1 cellular context compared by ENCODE assay signal in the genomic region with DNA sequence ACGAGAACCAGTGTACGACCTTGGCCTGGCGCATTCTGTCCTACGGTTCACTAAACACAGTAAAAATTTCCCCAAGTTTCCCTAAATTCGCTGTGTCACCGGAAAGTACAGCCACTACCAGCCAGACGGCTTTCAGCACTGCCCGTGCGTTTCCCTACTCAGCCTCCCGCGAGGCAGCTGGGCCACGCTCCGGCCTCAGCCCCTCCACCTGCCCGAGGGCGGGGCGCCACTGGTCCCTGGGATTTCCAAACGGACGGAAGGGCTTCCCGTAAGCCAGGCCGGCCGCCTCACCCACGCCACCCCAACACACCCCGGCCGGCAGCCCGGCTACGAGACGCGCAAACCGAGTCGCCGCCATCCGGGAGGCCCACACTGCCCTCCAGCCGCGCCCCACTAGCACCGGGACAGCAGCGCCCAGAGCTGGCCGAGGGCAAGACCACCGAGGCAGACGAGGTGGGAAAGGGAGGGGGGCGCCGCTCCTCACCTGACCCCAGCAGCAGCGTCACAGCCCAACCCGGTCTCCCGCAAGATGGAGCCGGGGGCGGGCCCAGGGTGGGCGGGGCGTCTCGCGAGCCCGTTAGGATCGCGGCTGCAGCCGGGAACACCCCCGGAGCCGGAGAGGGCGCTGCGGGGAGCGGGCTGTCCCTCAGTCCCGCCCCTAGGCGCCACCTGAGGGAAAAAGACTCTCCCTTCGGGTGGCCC.
TF ChIP-seq lines count a peak whose summit lies in the region.

A gene (minus strand): TSS at position 531 of the 702 bp plus-strand sequence. CDS start 13,202 bp downstream, outside the sequence.

TF ChIP-seq in K562, 482 proteins besides CTCF, POLR2A, EP300 and RAD21 (continued from another document and continues in another):
- TF ChIP-seq, protein P1, sequence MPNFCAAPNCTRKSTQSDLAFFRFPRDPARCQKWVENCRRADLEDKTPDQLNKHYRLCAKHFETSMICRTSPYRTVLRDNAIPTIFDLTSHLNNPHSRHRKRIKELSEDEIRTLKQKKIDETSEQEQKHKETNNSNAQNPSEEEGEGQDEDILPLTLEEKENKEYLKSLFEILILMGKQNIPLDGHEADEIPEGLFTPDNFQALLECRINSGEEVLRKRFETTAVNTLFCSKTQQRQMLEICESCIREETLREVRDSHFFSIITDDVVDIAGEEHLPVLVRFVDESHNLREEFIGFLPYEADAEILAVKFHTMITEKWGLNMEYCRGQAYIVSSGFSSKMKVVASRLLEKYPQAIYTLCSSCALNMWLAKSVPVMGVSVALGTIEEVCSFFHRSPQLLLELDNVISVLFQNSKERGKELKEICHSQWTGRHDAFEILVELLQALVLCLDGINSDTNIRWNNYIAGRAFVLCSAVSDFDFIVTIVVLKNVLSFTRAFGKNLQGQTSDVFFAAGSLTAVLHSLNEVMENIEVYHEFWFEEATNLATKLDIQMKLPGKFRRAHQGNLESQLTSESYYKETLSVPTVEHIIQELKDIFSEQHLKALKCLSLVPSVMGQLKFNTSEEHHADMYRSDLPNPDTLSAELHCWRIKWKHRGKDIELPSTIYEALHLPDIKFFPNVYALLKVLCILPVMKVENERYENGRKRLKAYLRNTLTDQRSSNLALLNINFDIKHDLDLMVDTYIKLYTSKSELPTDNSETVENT (CRISPR knock-in tag; IDR thresholded peaks at IDR 0.05) = peak; percentile 67
- no peak for TF ChIP-seq ZNF232 (CRISPR knock-in tag; IDR thresholded peaks at IDR 0.05)
- peak; percentile 26; the same call in 1 of the 2 replicates for TF ChIP-seq NR2C1 (IDR thresholded peaks at IDR 0.05)
- peak; percentile 46; the same call in 1 of the 2 replicates for TF ChIP-seq NR2C1 (tag; IDR thresholded peaks at IDR 0.05)
- peak; percentile 69 for TF ChIP-seq NR2C2 (CRISPR knock-in tag; IDR thresholded peaks at IDR 0.05)
- peak; percentile 49; the same call in 1 of the 2 replicates for TF ChIP-seq NR2C2 (tag; IDR thresholded peaks at IDR 0.05)
- peak; percentile 54; the same call in 1 of the 2 replicates for TF ChIP-seq CREB1 (IDR thresholded peaks at IDR 0.05)
- TF ChIP-seq CREB1 (CRISPR knock-in tag; IDR thresholded peaks at IDR 0.05) = peak; percentile 77; the same call in 1 of the 2 replicates
- peak; percentile 84; the same call in 1 of the 2 replicates for TF ChIP-seq MTA3 (IDR thresholded peaks at IDR 0.05; ENCODE audit: borderline replicate concordance)
- TF ChIP-seq, protein P2, sequence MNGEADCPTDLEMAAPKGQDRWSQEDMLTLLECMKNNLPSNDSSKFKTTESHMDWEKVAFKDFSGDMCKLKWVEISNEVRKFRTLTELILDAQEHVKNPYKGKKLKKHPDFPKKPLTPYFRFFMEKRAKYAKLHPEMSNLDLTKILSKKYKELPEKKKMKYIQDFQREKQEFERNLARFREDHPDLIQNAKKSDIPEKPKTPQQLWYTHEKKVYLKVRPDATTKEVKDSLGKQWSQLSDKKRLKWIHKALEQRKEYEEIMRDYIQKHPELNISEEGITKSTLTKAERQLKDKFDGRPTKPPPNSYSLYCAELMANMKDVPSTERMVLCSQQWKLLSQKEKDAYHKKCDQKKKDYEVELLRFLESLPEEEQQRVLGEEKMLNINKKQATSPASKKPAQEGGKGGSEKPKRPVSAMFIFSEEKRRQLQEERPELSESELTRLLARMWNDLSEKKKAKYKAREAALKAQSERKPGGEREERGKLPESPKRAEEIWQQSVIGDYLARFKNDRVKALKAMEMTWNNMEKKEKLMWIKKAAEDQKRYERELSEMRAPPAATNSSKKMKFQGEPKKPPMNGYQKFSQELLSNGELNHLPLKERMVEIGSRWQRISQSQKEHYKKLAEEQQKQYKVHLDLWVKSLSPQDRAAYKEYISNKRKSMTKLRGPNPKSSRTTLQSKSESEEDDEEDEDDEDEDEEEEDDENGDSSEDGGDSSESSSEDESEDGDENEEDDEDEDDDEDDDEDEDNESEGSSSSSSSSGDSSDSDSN (IDR thresholded peaks at IDR 0.05; ENCODE audit: borderline replicate concordance in 1 of 2, low read depth in 2 of 2, low read length in 2 of 2) = peak in 1 of 2 experiments; percentile 86; a peak in 1 of 4 replicates
- TF ChIP-seq, protein P3, sequence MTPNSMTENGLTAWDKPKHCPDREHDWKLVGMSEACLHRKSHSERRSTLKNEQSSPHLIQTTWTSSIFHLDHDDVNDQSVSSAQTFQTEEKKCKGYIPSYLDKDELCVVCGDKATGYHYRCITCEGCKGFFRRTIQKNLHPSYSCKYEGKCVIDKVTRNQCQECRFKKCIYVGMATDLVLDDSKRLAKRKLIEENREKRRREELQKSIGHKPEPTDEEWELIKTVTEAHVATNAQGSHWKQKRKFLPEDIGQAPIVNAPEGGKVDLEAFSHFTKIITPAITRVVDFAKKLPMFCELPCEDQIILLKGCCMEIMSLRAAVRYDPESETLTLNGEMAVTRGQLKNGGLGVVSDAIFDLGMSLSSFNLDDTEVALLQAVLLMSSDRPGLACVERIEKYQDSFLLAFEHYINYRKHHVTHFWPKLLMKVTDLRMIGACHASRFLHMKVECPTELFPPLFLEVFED (CRISPR knock-in tag; conservative IDR thresholded peaks at IDR 0.05) = no peak; the same call in 1 of the 2 replicates
- no peak for TF ChIP-seq ZKSCAN8 (CRISPR knock-in tag; IDR thresholded peaks at IDR 0.05)
- 0 out of 2 replicates have a peak, but pooled peaks have one; percentile 58 for TF ChIP-seq HIVEP1 (CRISPR knock-in tag; IDR thresholded peaks at IDR 0.05)
- TF ChIP-seq, protein P4, sequence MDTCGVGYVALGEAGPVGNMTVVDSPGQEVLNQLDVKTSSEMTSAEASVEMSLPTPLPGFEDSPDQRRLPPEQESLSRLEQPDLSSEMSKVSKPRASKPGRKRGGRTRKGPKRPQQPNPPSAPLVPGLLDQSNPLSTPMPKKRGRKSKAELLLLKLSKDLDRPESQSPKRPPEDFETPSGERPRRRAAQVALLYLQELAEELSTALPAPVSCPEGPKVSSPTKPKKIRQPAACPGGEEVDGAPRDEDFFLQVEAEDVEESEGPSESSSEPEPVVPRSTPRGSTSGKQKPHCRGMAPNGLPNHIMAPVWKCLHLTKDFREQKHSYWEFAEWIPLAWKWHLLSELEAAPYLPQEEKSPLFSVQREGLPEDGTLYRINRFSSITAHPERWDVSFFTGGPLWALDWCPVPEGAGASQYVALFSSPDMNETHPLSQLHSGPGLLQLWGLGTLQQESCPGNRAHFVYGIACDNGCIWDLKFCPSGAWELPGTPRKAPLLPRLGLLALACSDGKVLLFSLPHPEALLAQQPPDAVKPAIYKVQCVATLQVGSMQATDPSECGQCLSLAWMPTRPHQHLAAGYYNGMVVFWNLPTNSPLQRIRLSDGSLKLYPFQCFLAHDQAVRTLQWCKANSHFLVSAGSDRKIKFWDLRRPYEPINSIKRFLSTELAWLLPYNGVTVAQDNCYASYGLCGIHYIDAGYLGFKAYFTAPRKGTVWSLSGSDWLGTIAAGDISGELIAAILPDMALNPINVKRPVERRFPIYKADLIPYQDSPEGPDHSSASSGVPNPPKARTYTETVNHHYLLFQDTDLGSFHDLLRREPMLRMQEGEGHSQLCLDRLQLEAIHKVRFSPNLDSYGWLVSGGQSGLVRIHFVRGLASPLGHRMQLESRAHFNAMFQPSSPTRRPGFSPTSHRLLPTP (IDR thresholded peaks at IDR 0.05; ENCODE audit: borderline replicate concordance, extremely low read depth, insufficient read length) = no peak
- TF ChIP-seq RBM25 (IDR thresholded peaks at IDR 0.05; ENCODE audit: low read depth, low read length, severe bottlenecking) = peak; percentile 86
- TF ChIP-seq HDGF (IDR thresholded peaks at IDR 0.05) = 0 out of 2 replicates have a peak, but pooled peaks have one; percentile 23
- TF ChIP-seq MEIS2 (IDR thresholded peaks at IDR 0.05; ENCODE audit: partially characterized antibody) = peak; percentile 33
- TF ChIP-seq, protein P5, sequence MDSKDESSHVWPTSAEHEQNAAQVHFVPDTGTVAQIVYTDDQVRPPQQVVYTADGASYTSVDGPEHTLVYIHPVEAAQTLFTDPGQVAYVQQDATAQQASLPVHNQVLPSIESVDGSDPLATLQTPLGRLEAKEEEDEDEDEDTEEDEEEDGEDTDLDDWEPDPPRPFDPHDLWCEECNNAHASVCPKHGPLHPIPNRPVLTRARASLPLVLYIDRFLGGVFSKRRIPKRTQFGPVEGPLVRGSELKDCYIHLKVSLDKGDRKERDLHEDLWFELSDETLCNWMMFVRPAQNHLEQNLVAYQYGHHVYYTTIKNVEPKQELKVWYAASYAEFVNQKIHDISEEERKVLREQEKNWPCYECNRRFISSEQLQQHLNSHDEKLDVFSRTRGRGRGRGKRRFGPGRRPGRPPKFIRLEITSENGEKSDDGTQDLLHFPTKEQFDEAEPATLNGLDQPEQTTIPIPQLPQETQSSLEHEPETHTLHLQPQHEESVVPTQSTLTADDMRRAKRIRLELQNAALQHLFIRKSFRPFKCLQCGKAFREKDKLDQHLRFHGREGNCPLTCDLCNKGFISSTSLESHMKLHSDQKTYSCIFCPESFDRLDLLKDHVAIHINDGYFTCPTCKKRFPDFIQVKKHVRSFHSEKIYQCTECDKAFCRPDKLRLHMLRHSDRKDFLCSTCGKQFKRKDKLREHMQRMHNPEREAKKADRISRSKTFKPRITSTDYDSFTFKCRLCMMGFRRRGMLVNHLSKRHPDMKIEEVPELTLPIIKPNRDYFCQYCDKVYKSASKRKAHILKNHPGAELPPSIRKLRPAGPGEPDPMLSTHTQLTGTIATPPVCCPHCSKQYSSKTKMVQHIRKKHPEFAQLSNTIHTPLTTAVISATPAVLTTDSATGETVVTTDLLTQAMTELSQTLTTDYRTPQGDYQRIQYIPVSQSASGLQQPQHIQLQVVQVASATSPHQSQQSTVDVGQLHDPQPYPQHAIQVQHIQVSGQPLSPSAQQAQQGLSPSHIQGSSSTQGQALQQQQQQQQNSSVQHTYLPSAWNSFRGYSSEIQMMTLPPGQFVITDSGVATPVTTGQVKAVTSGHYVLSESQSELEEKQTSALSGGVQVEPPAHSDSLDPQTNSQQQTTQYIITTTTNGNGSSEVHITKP (IDR thresholded peaks at IDR 0.05; ENCODE audit: partially characterized antibody) = peak; percentile 7
- TF ChIP-seq ZSCAN32 (CRISPR knock-in tag; IDR thresholded peaks at IDR 0.05) = 0 out of 2 replicates have a peak, but pooled peaks have one; percentile 3
- TF ChIP-seq HNRNPUL1 (IDR thresholded peaks at IDR 0.05; ENCODE audit: low read length) = no peak
- TF ChIP-seq FOXP1 (CRISPR knock-in tag; IDR thresholded peaks at IDR 0.05) = peak; percentile 96
- TF ChIP-seq, protein P6, sequence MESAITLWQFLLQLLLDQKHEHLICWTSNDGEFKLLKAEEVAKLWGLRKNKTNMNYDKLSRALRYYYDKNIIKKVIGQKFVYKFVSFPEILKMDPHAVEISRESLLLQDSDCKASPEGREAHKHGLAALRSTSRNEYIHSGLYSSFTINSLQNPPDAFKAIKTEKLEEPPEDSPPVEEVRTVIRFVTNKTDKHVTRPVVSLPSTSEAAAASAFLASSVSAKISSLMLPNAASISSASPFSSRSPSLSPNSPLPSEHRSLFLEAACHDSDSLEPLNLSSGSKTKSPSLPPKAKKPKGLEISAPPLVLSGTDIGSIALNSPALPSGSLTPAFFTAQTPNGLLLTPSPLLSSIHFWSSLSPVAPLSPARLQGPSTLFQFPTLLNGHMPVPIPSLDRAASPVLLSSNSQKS (CRISPR knock-in tag; IDR thresholded peaks at IDR 0.05) = no peak
- TF ChIP-seq YY1 (IDR thresholded peaks at IDR 0.05; ENCODE audit: borderline replicate concordance in 1 of 3, control insufficient read depth in 1 of 3, extremely low read depth in 1 of 3, insufficient read depth in 3 of 3, insufficient read length in 1 of 3, insufficient replicate concordance in 2 of 3, low read depth in 1 of 3, low read length in 2 of 3) = peak; percentile 40 to 93 (median 90)
- TF ChIP-seq BRD9 (IDR thresholded peaks at IDR 0.05; ENCODE audit: low read depth, partially characterized antibody) = peak; percentile 80
- peak; percentile 69 for TF ChIP-seq MAFF (IDR thresholded peaks at IDR 0.05; ENCODE audit: low read length)
- TF ChIP-seq, protein P7, sequence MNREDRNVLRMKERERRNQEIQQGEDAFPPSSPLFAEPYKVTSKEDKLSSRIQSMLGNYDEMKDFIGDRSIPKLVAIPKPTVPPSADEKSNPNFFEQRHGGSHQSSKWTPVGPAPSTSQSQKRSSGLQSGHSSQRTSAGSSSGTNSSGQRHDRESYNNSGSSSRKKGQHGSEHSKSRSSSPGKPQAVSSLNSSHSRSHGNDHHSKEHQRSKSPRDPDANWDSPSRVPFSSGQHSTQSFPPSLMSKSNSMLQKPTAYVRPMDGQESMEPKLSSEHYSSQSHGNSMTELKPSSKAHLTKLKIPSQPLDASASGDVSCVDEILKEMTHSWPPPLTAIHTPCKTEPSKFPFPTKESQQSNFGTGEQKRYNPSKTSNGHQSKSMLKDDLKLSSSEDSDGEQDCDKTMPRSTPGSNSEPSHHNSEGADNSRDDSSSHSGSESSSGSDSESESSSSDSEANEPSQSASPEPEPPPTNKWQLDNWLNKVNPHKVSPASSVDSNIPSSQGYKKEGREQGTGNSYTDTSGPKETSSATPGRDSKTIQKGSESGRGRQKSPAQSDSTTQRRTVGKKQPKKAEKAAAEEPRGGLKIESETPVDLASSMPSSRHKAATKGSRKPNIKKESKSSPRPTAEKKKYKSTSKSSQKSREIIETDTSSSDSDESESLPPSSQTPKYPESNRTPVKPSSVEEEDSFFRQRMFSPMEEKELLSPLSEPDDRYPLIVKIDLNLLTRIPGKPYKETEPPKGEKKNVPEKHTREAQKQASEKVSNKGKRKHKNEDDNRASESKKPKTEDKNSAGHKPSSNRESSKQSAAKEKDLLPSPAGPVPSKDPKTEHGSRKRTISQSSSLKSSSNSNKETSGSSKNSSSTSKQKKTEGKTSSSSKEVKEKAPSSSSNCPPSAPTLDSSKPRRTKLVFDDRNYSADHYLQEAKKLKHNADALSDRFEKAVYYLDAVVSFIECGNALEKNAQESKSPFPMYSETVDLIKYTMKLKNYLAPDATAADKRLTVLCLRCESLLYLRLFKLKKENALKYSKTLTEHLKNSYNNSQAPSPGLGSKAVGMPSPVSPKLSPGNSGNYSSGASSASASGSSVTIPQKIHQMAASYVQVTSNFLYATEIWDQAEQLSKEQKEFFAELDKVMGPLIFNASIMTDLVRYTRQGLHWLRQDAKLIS (CRISPR knock-in tag; IDR thresholded peaks at IDR 0.05) = peak; percentile 87
- peak; percentile 69 for TF ChIP-seq KDM5B (IDR thresholded peaks at IDR 0.05; ENCODE audit: insufficient replicate concordance, low read depth, low read length)
- TF ChIP-seq POLR2B (IDR thresholded peaks at IDR 0.05; ENCODE audit: low read depth, partially characterized antibody) = peak; percentile 92
- 0 out of 2 replicates have a peak, but pooled peaks have one; percentile 27 for TF ChIP-seq SMARCC2 (IDR thresholded peaks at IDR 0.05; ENCODE audit: low read depth)
- TF ChIP-seq JUND (IDR thresholded peaks at IDR 0.05; ENCODE audit: borderline replicate concordance, low read depth, low read length) = peak; percentile 6; the same call in 1 of the 2 replicates
- TF ChIP-seq JUND (tag; IDR thresholded peaks at IDR 0.05; ENCODE audit: borderline replicate concordance, low read depth, low read length) = 0 out of 3 replicates have a peak, but pooled peaks have one; percentile 1
- no peak for TF ChIP-seq NR2F6 (CRISPR knock-in tag; IDR thresholded peaks at IDR 0.05)
